ENCODE assay signal across 27 cellular contexts in genomic region chr10:60463726-60464125, GRCh38.
"Had no signal": no experiment of that assay in that cellular context is flagged by ENCODE, and none has a peak within 500 bp of the region (broad histone marks: within the 10 kb centered on the region; RNA-seq: fewer than 3 reads in every experiment).

No MANE protein-coding gene starts in this region.

- H3K36me3 Mint-ChIP-seq: immature natural killer cell; natural killer cell; stimulated activated effector memory CD8-positive, alpha-beta T cell treated with anti-CD3 and anti-CD28 coated beads, Interleukin-12 subunit alpha, Interleukin-12 subunit beta, amount 100 ng/mL, for 72 hours had no signal

- ATAC-seq: left colon; lower lobe of right lung; natural killer cell; right cardiac atrium; stimulated activated effector memory CD8-positive, alpha-beta T cell treated with anti-CD3 and anti-CD28 coated beads, Interleukin-12 subunit alpha, Interleukin-12 subunit beta, amount 100 ng/mL, for 72 hours had no signal

- H3K27me3 Mint-ChIP-seq: dendritic cell treated with granulocyte-macrophage colony-stimulating factor and Interleukin-4, amounts not matched to agents 40 ng/mL and 50 ng/mL, for 4 days; memory B cell; progenitor cell of endocrine pancreas had no signal

- FAIRE-seq: endothelial cell of umbilical vein had no signal

- DNase-seq: colonic mucosa; effector CD8-positive, alpha-beta T cell; endodermal cell; hypothalamus; immature natural killer cell; islet precursor cell; kidney glomerular epithelial cell; left colon; left ventricle myocardium inferior; lower lobe of right lung; natural killer cell; right cardiac atrium; sigmoid colon; stimulated activated CD4-positive, alpha-beta T cell treated with anti-CD3 and anti-CD28 coated beads, Interleukin-2, amount 100 ng/mL, for 24 hours; stimulated activated CD4-positive, alpha-beta T cell treated with anti-CD3 and anti-CD28 coated beads, Interleukin-4, amount 100 ng/mL, for 24 hours; stimulated activated naive CD4-positive, alpha-beta T cell treated with Interleukin-2 at 50 U/mL for 16 hours; stomach; thyroid gland; trophoblast cell had no signal

- H3K4me3 ChIP-seq: colonic mucosa, esophagus muscularis mucosa, left ventricle myocardium inferior, lower lobe of right lung, sigmoid colon, stomach, thyroid gland, vagina had no signal

- H3K4me3 Mint-ChIP-seq: dendritic cell treated with granulocyte-macrophage colony-stimulating factor and Interleukin-4, amounts not matched to agents 40 ng/mL and 50 ng/mL, for 4 days; endodermal cell; immature natural killer cell; memory B cell; natural killer cell; neural crest cell; stimulated activated effector memory CD8-positive, alpha-beta T cell treated with anti-CD3 and anti-CD28 coated beads, Interleukin-12 subunit alpha, Interleukin-12 subunit beta, amount 100 ng/mL, for 72 hours had no signal

- H3K27ac Mint-ChIP-seq: endodermal cell; natural killer cell; stimulated activated effector memory CD8-positive, alpha-beta T cell treated with anti-CD3 and anti-CD28 coated beads, Interleukin-12 subunit alpha, Interleukin-12 subunit beta, amount 100 ng/mL, for 72 hours had no signal

- H3K4me1 Mint-ChIP-seq: immature natural killer cell, natural killer cell had no signal

- H3K9me3 Mint-ChIP-seq: dendritic cell treated with granulocyte-macrophage colony-stimulating factor and Interleukin-4, amounts not matched to agents 40 ng/mL and 50 ng/mL, for 4 days; endodermal cell; memory B cell; natural killer cell; neural crest cell; stimulated activated effector memory CD8-positive, alpha-beta T cell treated with anti-CD3 and anti-CD28 coated beads, Interleukin-12 subunit alpha, Interleukin-12 subunit beta, amount 100 ng/mL, for 72 hours had no signal
